Comparison of ENCODE assay signal across 1 cellular context in genomic region chr7:76479640-76480039, GRCh38. TPM values are rescaled to one million over a fixed set of nuclear protein-coding genes. Genes with fewer than 3 reads are reported as not detected.
"Had no signal": no experiment of that assay in that cellular context is flagged by ENCODE, and none has a peak within 500 bp of the region (broad histone marks: within the 10 kb centered on the region; RNA-seq: fewer than 3 reads in every experiment).

No MANE protein-coding gene starts in this region.

RNA-seq across cellular contexts. Expression of gene ZP3, which starts 54.9 kb away (rescaled TPM):
- total RNA-seq: cardiac septum had no signal
